13 cellular contexts compared by ENCODE assay signal in the genomic region with DNA sequence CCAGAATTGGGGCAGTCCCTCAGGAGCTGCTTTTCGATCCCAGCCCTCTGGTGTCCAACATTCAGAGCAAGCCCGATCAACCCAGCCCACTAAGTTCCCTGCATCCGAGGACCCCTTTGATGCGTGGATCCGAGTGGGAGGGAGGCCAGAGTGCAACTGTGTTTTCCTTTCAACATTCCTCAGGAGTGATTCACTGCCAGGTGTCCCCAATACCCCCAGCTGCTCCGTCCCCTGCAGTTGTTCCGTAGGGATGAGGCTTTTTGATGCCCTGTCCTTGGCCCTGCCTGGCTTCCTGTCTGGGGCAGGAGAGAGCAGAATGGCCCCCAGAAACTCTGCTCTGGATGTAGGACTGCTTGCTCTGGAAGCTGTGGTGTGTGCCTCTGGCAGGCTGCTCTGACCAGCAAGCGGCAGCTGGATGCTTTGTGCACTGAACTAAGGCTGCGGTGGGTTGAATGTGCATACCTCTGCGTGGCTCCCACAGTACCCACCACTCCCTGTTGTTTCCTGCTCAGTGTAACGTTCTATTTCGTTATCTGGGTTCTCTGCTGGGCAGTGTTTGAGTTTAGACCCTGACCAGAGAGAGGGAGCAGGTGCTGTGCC.
DNase-seq lines count a peak whose midpoint lies in the region; ATAC-seq and TF ChIP-seq lines count a peak whose summit lies in the region.
"Had no signal": no experiment of that assay in that cellular context is flagged by ENCODE, and none has a peak within 500 bp of the region (broad histone marks: within the 10 kb centered on the region; RNA-seq: fewer than 3 reads in every experiment).

No MANE protein-coding gene starts in this region.

- ATAC-seq in HG03442 (IDR thresholded peaks at IDR 0.05; ENCODE audit: unreplicated experiment), result no peak

- H3K9me3 ChIP-seq in left ventricle myocardium inferior (replicated peaks), result no peaks in the 10 kb centered on the region
- H3K9me3 ChIP-seq: uterus had no signal

- no peaks in the 10 kb centered on the region for H3K27me3 ChIP-seq in left ventricle myocardium inferior (ENCODE audit: low read depth)
- H3K27me3 ChIP-seq: uterus had no signal

- H3K36me3 ChIP-seq in left ventricle myocardium inferior, result no peaks in the 10 kb centered on the region
- H3K36me3 ChIP-seq: uterus had no signal

- no peak overlapping the region for H3K4me3 Mint-ChIP-seq in progenitor cell of endocrine pancreas (ENCODE audit: low read depth)
- H3K4me3 Mint-ChIP-seq: IgD-negative memory B cell had no signal

- no peaks in the 10 kb centered on the region for H3K9me3 Mint-ChIP-seq in progenitor cell of endocrine pancreas (ENCODE audit: low read depth)

- intact Hi-C loops in left ventricle myocardium inferior (cut with micrococcal nuclease), result no loop called here

- H3K27ac Mint-ChIP-seq in progenitor cell of endocrine pancreas, result peak overlapping the region; percentile 82

- TF ChIP-seq CTCF in left ventricle myocardium inferior (IDR thresholded peaks at IDR 0.05; ENCODE audit: borderline replicate concordance) (no peak), progenitor cell of endocrine pancreas (IDR thresholded peaks at IDR 0.05; ENCODE audit: unreplicated experiment) (no peak)

- H3K4me3 ChIP-seq in left ventricle myocardium inferior, result no peak overlapping the region
- H3K4me3 ChIP-seq: uterus had no signal

- peaks cover 7% of the 10 kb centered on the region for H3K4me1 Mint-ChIP-seq in progenitor cell of endocrine pancreas (ENCODE audit: low read depth)
- H3K4me1 Mint-ChIP-seq: IgD-negative memory B cell had no signal

- no peaks in the 10 kb centered on the region for H3K36me3 Mint-ChIP-seq in progenitor cell of endocrine pancreas (ENCODE audit: insufficient read depth)

- H3K4me1 ChIP-seq in left ventricle myocardium inferior, result peaks cover 51% of the 10 kb centered on the region
- H3K4me1 ChIP-seq: uterus had no signal

- peaks cover 6% of the 10 kb centered on the region for H3K27me3 Mint-ChIP-seq in progenitor cell of endocrine pancreas

- peak; percentile 55 for DNase-seq in Daoy (ENCODE audit: low read depth)
- peak; percentile 41 for DNase-seq in amniotic epithelial cell (ENCODE audit: low read depth)
- DNase-seq in left ventricle myocardium inferior, result no peak
- DNase-seq in progenitor cell of endocrine pancreas (ENCODE audit: low spot score, unreplicated experiment), result no peak
- no peak for DNase-seq in NCI-H345 (lab: John Stamatoyannopoulos, UW)
- no peak for DNase-seq in retina
- no peak for DNase-seq in stimulated activated CD4-positive, alpha-beta T cell treated with anti-CD3 and anti-CD28 coated beads, Interleukin-4, amount 100 ng/mL, for 1 hour
- DNase-seq: GF-D8, kidney, NCI-H2081 treated with DMSO at 0.1 percent for 48 hours, uterus had no signal

- H3K27ac ChIP-seq in left ventricle myocardium inferior (replicated peaks), result peak overlapping the region; percentile 89
- H3K27ac ChIP-seq: uterus had no signal

Comparison
In these comparisons a context has a peak if more than half of its experiments do, and no peak if none do; other contexts are left out.
1. DNase-seq: peak in Daoy (single experiment) and amniotic epithelial cell (single experiment); none in left ventricle myocardium inferior (single experiment), progenitor cell of endocrine pancreas (single experiment), NCI-H345 (single experiment), retina (single experiment) and stimulated activated CD4-positive, alpha-beta T cell treated with anti-CD3 and anti-CD28 coated beads, Interleukin-4, amount 100 ng/mL, for 1 hour (single experiment).